Comparison of ENCODE assay signal across 23 cellular contexts in the genomic region with DNA sequence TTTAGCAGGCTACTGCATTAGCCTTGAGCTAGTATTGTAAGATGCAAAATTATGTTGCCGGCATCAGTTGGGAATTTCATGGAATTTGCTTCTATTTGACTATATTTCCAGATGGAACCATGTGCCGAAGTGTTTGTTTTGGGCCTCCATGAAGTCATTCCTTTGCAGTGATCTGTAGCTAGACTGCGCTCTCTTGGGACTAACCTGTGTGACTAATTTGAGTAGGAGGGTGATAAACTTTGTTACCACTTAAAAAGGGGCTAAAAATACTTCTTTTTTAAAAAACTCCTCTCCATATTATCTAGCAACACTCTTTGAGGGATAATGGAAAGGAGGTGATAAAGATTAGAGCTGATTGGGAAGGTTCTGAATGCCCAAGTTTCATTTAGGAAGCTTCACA.
"Had no signal": no experiment of that assay in that cellular context is flagged by ENCODE, and none has a peak within 500 bp of the region (broad histone marks: within the 10 kb centered on the region; RNA-seq: fewer than 3 reads in every experiment).

No MANE protein-coding gene starts in this region.

- H3K27ac Mint-ChIP-seq: activated naive CD8-positive, alpha-beta T cell treated with anti-CD3 and anti-CD28 coated beads for 36 hours; activated T-helper 2 cell treated with anti-CD3 and anti-CD28 coated beads, Interferon-gamma antibody, Interleukin-2, Interleukin-4, amounts not matched to agents 10 μg/mL and 5 μg/mL and 100 μg/mL, durations not matched to agents 14 hours and 24 hours and 36 hours; endodermal cell; natural killer cell; stimulated activated memory B cell treated with anti-CD40 and anti-IgM and Interleukin-4, amounts not matched to agents 10 μg/mL and 1 μg/mL and 100 μg/mL, for 72 hours had no signal

- H3K9me3 Mint-ChIP-seq: activated naive CD8-positive, alpha-beta T cell treated with anti-CD3 and anti-CD28 coated beads for 36 hours; activated T-helper 2 cell treated with anti-CD3 and anti-CD28 coated beads, Interferon-gamma antibody, Interleukin-2, Interleukin-4, amounts not matched to agents 10 μg/mL and 5 μg/mL and 100 μg/mL, durations not matched to agents 14 hours and 24 hours and 36 hours; endodermal cell; natural killer cell had no signal

- H3K4me1 ChIP-seq: uterus had no signal

- ATAC-seq: activated T-cell treated with anti-CD3 and anti-CD28 coated beads, Interleukin-2, amount 50 U/mL, for 4 hours; natural killer cell; pancreas; psoas muscle; stimulated activated memory B cell treated with anti-CD40 and anti-IgM and Interleukin-4, amounts not matched to agents 10 μg/mL and 1 μg/mL and 100 μg/mL, for 72 hours had no signal

- DNase-seq: activated CD4-positive, alpha-beta T cell treated with anti-CD3 and anti-CD28 coated beads for 1 hour; activated CD4-positive, alpha-beta T cell treated with anti-CD3 and anti-CD28 coated beads, Interleukin-2, amount 50 U/mL, for 1 hour; activated naive CD4-positive, alpha-beta T cell treated with Interleukin-2 at 50 U/mL for 16 hours; activated naive CD8-positive, alpha-beta T cell treated with anti-CD3 and anti-CD28 coated beads for 36 hours; activated T-cell treated with anti-CD3 and anti-CD28 coated beads, Interleukin-2, amount 50 U/mL, for 4 hours; amniotic stem cell; cerebellar nuclear complex; cortex of kidney; endodermal cell; esophagus squamous epithelium; kidney; natural killer cell; pancreas; psoas muscle; stimulated activated CD4-positive, alpha-beta T cell treated with anti-CD3 and anti-CD28 coated beads, Interleukin-2, amount 100 ng/mL, for 24 hours; stomach; transverse colon; uterus had no signal

- H3K4me1 Mint-ChIP-seq: activated naive CD8-positive, alpha-beta T cell treated with anti-CD3 and anti-CD28 coated beads for 36 hours had no signal

- H3K27ac ChIP-seq: esophagus squamous epithelium, pancreas, psoas muscle, right atrium auricular region, skin epidermis, stomach, transverse colon, uterus had no signal

- H3K9me3 ChIP-seq: esophagus squamous epithelium, pancreas, psoas muscle, right atrium auricular region, uterus had no signal

- H3K36me3 Mint-ChIP-seq: activated naive CD8-positive, alpha-beta T cell treated with anti-CD3 and anti-CD28 coated beads for 36 hours; natural killer cell had no signal

- H3K27me3 ChIP-seq: esophagus squamous epithelium, pancreas, right atrium auricular region, stomach, transverse colon, uterus had no signal

- H3K27me3 Mint-ChIP-seq: activated naive CD8-positive, alpha-beta T cell treated with anti-CD3 and anti-CD28 coated beads for 36 hours; stimulated activated memory B cell treated with anti-CD40 and anti-IgM and Interleukin-4, amounts not matched to agents 10 μg/mL and 1 μg/mL and 100 μg/mL, for 72 hours had no signal

- H3K36me3 ChIP-seq: esophagus squamous epithelium, pancreas, right atrium auricular region, stomach, transverse colon, uterus had no signal

- H3K4me3 ChIP-seq: esophagus squamous epithelium, lung, pancreas, psoas muscle, right atrium auricular region, skin epidermis, stomach, transverse colon, uterus had no signal

- H3K4me3 Mint-ChIP-seq: activated naive CD8-positive, alpha-beta T cell treated with anti-CD3 and anti-CD28 coated beads for 36 hours; activated T-cell treated with anti-CD3 and anti-CD28 coated beads, Interleukin-2, amount 50 U/mL, for 4 hours; endodermal cell; natural killer cell; stimulated activated memory B cell treated with anti-CD40 and anti-IgM and Interleukin-4, amounts not matched to agents 10 μg/mL and 1 μg/mL and 100 μg/mL, for 72 hours had no signal
